Comparison of ENCODE assay signal across 10 cellular contexts in genomic region chr5:148385094-148385493, GRCh38. TPM values are rescaled to one million over a fixed set of nuclear protein-coding genes. Genes with fewer than 3 reads are reported as not detected.
A peak's percentile ranks its signal among the peaks of the same experiment; 100 is the strongest.
DNase-seq lines count a peak whose midpoint lies in the region; ATAC-seq and TF ChIP-seq lines count a peak whose summit lies in the region.
"Had no signal": no experiment of that assay in that cellular context is flagged by ENCODE, and none has a peak within 500 bp of the region (broad histone marks: within the 10 kb centered on the region; RNA-seq: fewer than 3 reads in every experiment).

No MANE protein-coding gene starts in this region.

- peak overlapping the region; percentile 91 for H3K4me3 Mint-ChIP-seq in neural crest cell

- WGBS in tibial nerve, 2 donors = 85 to 100% methylated on average over 1 of the region's 1 CpG

- H2AFZ ChIP-seq in DND-41 (ENCODE audit: low read depth, low read length) (no peak overlapping the region), Loucy (ENCODE audit: low read length) (no peak overlapping the region)

- H3K4me2 ChIP-seq in DND-41 (ENCODE audit: insufficient read depth, low read length) = peak overlapping the region; percentile 89
- H3K4me2 ChIP-seq in Loucy (ENCODE audit: low read depth, low read length, poor library complexity, severe bottlenecking) = peak overlapping the region; percentile 99

- ATAC-seq in DND-41 (ENCODE audit: insufficient read depth, low read depth) (no peak), HG03439 (IDR thresholded peaks at IDR 0.05; ENCODE audit: unreplicated experiment) (no peak), HG03196 (IDR thresholded peaks at IDR 0.05; ENCODE audit: unreplicated experiment) (no peak)
- ATAC-seq: gastroesophageal sphincter had no signal

- no peaks in the 10 kb centered on the region for H3F3A ChIP-seq in Loucy (ENCODE audit: low read depth)

- H3K79me2 ChIP-seq in DND-41 (ENCODE audit: insufficient read depth, low read length) (peaks cover 62% of the 10 kb centered on the region), Loucy (ENCODE audit: insufficient read depth, low read length) (peaks cover 59% of the 10 kb centered on the region)

- intact Hi-C loops in dorsolateral prefrontal cortex (cut with DNase I) = no loop called here

- H3K36me3 ChIP-seq in DND-41 (ENCODE audit: insufficient read depth, low read length) (peaks cover 10% of the 10 kb centered on the region; the same call in 1 of the 2 replicates), Loucy (ENCODE audit: insufficient read depth, low read length) (no peaks in the 10 kb centered on the region), tibial nerve (peaks cover 0 to 7% (median 0%) of the 10 kb centered on the region in 3 donors)

- no peak for TF ChIP-seq POLR2A in tibial nerve (IDR thresholded peaks at IDR 0.05)

- H3K27me3 Mint-ChIP-seq in neural crest cell (ENCODE audit: low read depth) = no peaks in the 10 kb centered on the region

- no peaks in the 10 kb centered on the region for H3K9me2 ChIP-seq in Loucy (replicated peaks; ENCODE audit: low read depth, low read length)

- H4K20me1 ChIP-seq in DND-41 (ENCODE audit: insufficient read depth, low read length) (peaks cover 25% of the 10 kb centered on the region; the same call in 1 of the 2 replicates), Loucy (ENCODE audit: insufficient read depth, low read length, poor library complexity, severe bottlenecking) (peaks cover 39% of the 10 kb centered on the region)

- DNase-seq in DND-41 (no peak), dorsolateral prefrontal cortex (no peak), neural crest cell (ENCODE audit: low read depth, low spot score) (no peak), NCI-H2171 treated with DMSO at 0.1 percent for 48 hours (lab: John Stamatoyannopoulos, UW) (no peak), tibial nerve (ENCODE audit: low spot score in 2 of 2) (no peak)

- TF ChIP-seq EP300 in tibial nerve (IDR thresholded peaks at IDR 0.05) = no peak

- H3K9me3 ChIP-seq in DND-41 (ENCODE audit: insufficient read depth, low read length, severe bottlenecking) (no peaks in the 10 kb centered on the region), Loucy (ENCODE audit: insufficient read depth, low read depth, low read length) (no peaks in the 10 kb centered on the region), tibial nerve (no peaks in the 10 kb centered on the region)
- H3K9me3 ChIP-seq: gastroesophageal sphincter had no signal

- H3K4me3 ChIP-seq in DND-41 (ENCODE audit: low read depth in 1 of 2, low read length in 2 of 2) (peak overlapping the region; percentile 74 to 89; a peak in 3 of 4 replicates), Loucy (ENCODE audit: low read length, poor library complexity, severe bottlenecking) (peak overlapping the region; percentile 100), dorsolateral prefrontal cortex (peak overlapping the region in 48 of 59 donors; percentile 7 to 99 (median 90)), tibial nerve (peak overlapping the region in 2 of 4 donors; percentile 86 to 94)

- no peak overlapping the region for H3K27ac Mint-ChIP-seq in neural crest cell (ENCODE audit: unreplicated experiment)

- H3K9ac ChIP-seq in DND-41 (ENCODE audit: low read depth, low read length) (peak overlapping the region; percentile 76), Loucy (ENCODE audit: low read depth, low read length, poor library complexity, severe bottlenecking) (peak overlapping the region; percentile 98)

- H3K9me3 Mint-ChIP-seq in neural crest cell = no peaks in the 10 kb centered on the region

- H3K27me3 ChIP-seq in DND-41 (ENCODE audit: insufficient read depth, low read length, poor library complexity) (no peaks in the 10 kb centered on the region), Loucy (ENCODE audit: insufficient read depth, low read length, poor library complexity, severe bottlenecking) (no peaks in the 10 kb centered on the region), dorsolateral prefrontal cortex (no peaks in the 10 kb centered on the region), tibial nerve (no peaks in the 10 kb centered on the region)
- H3K27me3 ChIP-seq: gastroesophageal sphincter had no signal

- H3K27ac ChIP-seq in DND-41 (ENCODE audit: low read length) = no peak overlapping the region
- H3K27ac ChIP-seq in dorsolateral prefrontal cortex = no peak overlapping the region
- peak overlapping the region in 1 of 4 donors; percentile 95 for H3K27ac ChIP-seq in tibial nerve

- H3K4me1 ChIP-seq in DND-41 (ENCODE audit: insufficient read depth, low read length) (peaks cover 39% of the 10 kb centered on the region), Loucy (ENCODE audit: insufficient read depth, low read length, poor library complexity, severe bottlenecking) (peaks cover 41% of the 10 kb centered on the region), tibial nerve (peaks cover 0 to 59% (median 19%) of the 10 kb centered on the region in 4 donors)

- TF ChIP-seq CTCF in DND-41 (IDR thresholded peaks at IDR 0.05; ENCODE audit: borderline replicate concordance, extremely low read depth, low read length, poor library complexity, severe bottlenecking) (no peak), Loucy (conservative IDR thresholded peaks at IDR 0.05; ENCODE audit: low read length) (no peak), dorsolateral prefrontal cortex (IDR thresholded peaks at IDR 0.05 in 54 of 56, conservative IDR thresholded peaks at IDR 0.05 in 2 of 56; ENCODE audit: low read depth in 1 of 56, partially characterized antibody in 56 of 56) (no peak), neural crest cell (conservative IDR thresholded peaks at IDR 0.05) (no peak), tibial nerve (IDR thresholded peaks at IDR 0.05) (no peak)

- no peaks in the 10 kb centered on the region for H3K36me3 Mint-ChIP-seq in neural crest cell (ENCODE audit: low read depth)

- peaks cover 34% of the 10 kb centered on the region for H3K4me1 Mint-ChIP-seq in neural crest cell

RNA-seq across cellular contexts. Expression of gene FBXO38, which starts 1.3 kb away (rescaled TPM):
- total RNA-seq in dorsolateral prefrontal cortex (10 to 100 TPM; 40.2 to 79.9 (median 55.3) TPM), neural crest cell (41.0 and 43.8 TPM in 2 replicates), tibial nerve (10 to 100 TPM; 55.0 to 60.7 (median 56.4) TPM)

RNA-seq across cellular contexts. Expression of gene SPINK9, which starts 49.7 kb away (rescaled TPM):
- total RNA-seq in dorsolateral prefrontal cortex = 1 to 10 TPM in 22 of 120 experiments, under 1 TPM in 5, not detected in 93; 0.87 to 3.5 (median 1.2) TPM
- total RNA-seq in neural crest cell = not detected in 2 replicates
- not detected for total RNA-seq in tibial nerve
- total RNA-seq: gastroesophageal sphincter, H1 had no signal
